9 cellular contexts compared by ENCODE assay signal in the genomic region with DNA sequence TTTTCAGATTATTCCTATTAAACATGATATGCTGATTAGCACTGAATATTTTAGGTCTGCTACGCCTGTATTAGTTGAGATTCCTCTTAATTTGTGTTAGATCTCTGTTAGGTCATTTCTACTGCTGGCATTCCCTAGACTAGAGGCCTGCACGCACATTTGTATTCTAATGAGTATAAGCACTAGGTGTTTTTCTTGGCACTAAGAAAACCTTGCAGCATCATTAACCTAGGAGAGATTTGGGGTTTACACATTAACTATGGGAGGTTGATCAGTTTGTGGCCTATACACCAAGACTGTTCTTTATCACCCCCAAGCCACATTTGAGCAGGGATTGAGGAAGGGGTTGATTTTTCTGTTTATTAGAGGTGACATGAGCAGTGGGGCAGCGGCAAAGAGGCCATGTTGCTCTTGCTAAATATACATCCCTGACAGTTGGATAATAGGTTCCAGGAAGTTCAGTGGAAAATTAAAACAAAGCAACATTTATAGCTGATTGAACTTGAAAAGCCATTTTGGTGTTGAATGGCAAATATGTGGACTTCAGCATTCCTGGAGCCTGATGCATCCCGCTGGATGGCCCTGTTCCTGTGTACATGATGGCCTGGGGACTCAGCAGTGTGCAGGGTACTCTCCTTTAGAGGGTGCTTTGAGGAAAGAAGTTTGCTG.
A peak's percentile ranks its signal among the peaks of the same experiment; 100 is the strongest.
DNase-seq lines count a peak whose midpoint lies in the region; ATAC-seq, FAIRE-seq and TF ChIP-seq lines count a peak whose summit lies in the region.
"Had no signal": no experiment of that assay in that cellular context is flagged by ENCODE, and none has a peak within 500 bp of the region (broad histone marks: within the 10 kb centered on the region; RNA-seq: fewer than 3 reads in every experiment).

No MANE protein-coding gene starts in this region.

- H3K36me3 ChIP-seq in astrocyte (ENCODE audit: insufficient read depth, low read length), result no peaks in the 10 kb centered on the region
- no peaks in the 10 kb centered on the region for H3K36me3 ChIP-seq in vagina

- ATAC-seq in right cardiac atrium (peak; percentile 32 to 47), HG03354 (IDR thresholded peaks at IDR 0.05; ENCODE audit: poor library complexity, severe bottlenecking, unreplicated experiment) (no peak), HG03442 (IDR thresholded peaks at IDR 0.05; ENCODE audit: unreplicated experiment) (no peak)
- ATAC-seq: activated naive CD8-positive, alpha-beta T cell treated with anti-CD3 and anti-CD28 coated beads, Interleukin-2, amount 50 U/mL, for 24 hours had no signal

- H2AFZ ChIP-seq in astrocyte (ENCODE audit: low read depth, low read length), result no peak overlapping the region

- DNase-seq in H54 (ENCODE audit: insufficient read length, low spot score) (peak; percentile 31), astrocyte (ENCODE audit: low read depth) (peak; percentile 79), right cardiac atrium (no peak), retinal pigment epithelial cell (ENCODE audit: low read depth) (peak; percentile 51), vagina (ENCODE audit: extremely low spot score in 2 of 2) (no peak)
- DNase-seq in effector CD4-positive, alpha-beta T cell, result no peak
- DNase-seq: activated naive CD8-positive, alpha-beta T cell treated with anti-CD3 and anti-CD28 coated beads, Interleukin-2, amount 50 U/mL, for 24 hours had no signal

- H3K79me2 ChIP-seq in astrocyte (ENCODE audit: insufficient read depth, low read length), result peaks cover 86% of the 10 kb centered on the region

- FAIRE-seq in H54 (lab: Jason Lieb, UNC) (peak; percentile 48), astrocyte (lab: Jason Lieb, UNC) (no peak)

- H3K4me1 Mint-ChIP-seq in astrocyte (ENCODE audit: low read depth, unreplicated experiment), result peaks cover 51% of the 10 kb centered on the region

- TF ChIP-seq POLR2A in H54 (IDR thresholded peaks at IDR 0.05; ENCODE audit: low read depth, low read length), result no peak
- TF ChIP-seq POLR2A in vagina (IDR thresholded peaks at IDR 0.05), result no peak

- H3K4me3 ChIP-seq in astrocyte (ENCODE audit: insufficient read depth, low read depth, low read length), result peak overlapping the region; percentile 11
- H3K4me3 ChIP-seq in right cardiac atrium (ENCODE audit: low read length), result no peak overlapping the region
- H3K4me3 ChIP-seq in retinal pigment epithelial cell (ENCODE audit: low read length), result no peak overlapping the region
- no peak overlapping the region for H3K4me3 ChIP-seq in vagina

- TF ChIP-seq CTCF in astrocyte (IDR thresholded peaks at IDR 0.05; ENCODE audit: insufficient read depth, low read depth, low read length) (no peak), retinal pigment epithelial cell (conservative IDR thresholded peaks at IDR 0.05; ENCODE audit: low read depth, low read length) (no peak), vagina (IDR thresholded peaks at IDR 0.05) (no peak)

- H3K36me3 Mint-ChIP-seq in astrocyte (ENCODE audit: low read depth, unreplicated experiment), result peaks cover 3% of the 10 kb centered on the region

- H3K9me3 Mint-ChIP-seq in astrocyte (ENCODE audit: unreplicated experiment), result no peaks in the 10 kb centered on the region
- H3K9me3 Mint-ChIP-seq: activated naive CD8-positive, alpha-beta T cell treated with anti-CD3 and anti-CD28 coated beads, Interleukin-2, amount 50 U/mL, for 24 hours had no signal

- 62% methylated on average over 4 of the region's 4 CpGs for WGBS in right cardiac atrium

- intact Hi-C loops in right cardiac atrium (cut with DNase I), result no loop called here
- intact Hi-C loops in vagina (cut with DNase I), result no loop called here

- H3K9me3 ChIP-seq in astrocyte (ENCODE audit: insufficient read depth, low read depth, low read length) (no peaks in the 10 kb centered on the region), right cardiac atrium (ENCODE audit: control insufficient read depth, low read length) (no peaks in the 10 kb centered on the region), vagina (no peaks in the 10 kb centered on the region)

- no peak overlapping the region for H3K4me3 Mint-ChIP-seq in astrocyte (ENCODE audit: unreplicated experiment)
- H3K4me3 Mint-ChIP-seq: activated naive CD8-positive, alpha-beta T cell treated with anti-CD3 and anti-CD28 coated beads, Interleukin-2, amount 50 U/mL, for 24 hours had no signal

- H3K27ac ChIP-seq in astrocyte (ENCODE audit: low read depth, low read length) (peak overlapping the region; percentile 71), right cardiac atrium (ENCODE audit: low read length) (no peak overlapping the region), vagina (no peak overlapping the region)

- H3K27ac Mint-ChIP-seq in astrocyte (ENCODE audit: unreplicated experiment), result peak overlapping the region; percentile 75
- H3K27ac Mint-ChIP-seq: activated naive CD8-positive, alpha-beta T cell treated with anti-CD3 and anti-CD28 coated beads, Interleukin-2, amount 50 U/mL, for 24 hours had no signal

- H3K4me2 ChIP-seq in astrocyte (ENCODE audit: low read length), result peak overlapping the region; percentile 71

- H3K9ac ChIP-seq in astrocyte (ENCODE audit: low read length), result peak overlapping the region; percentile 26

- H3K27me3 ChIP-seq in astrocyte (ENCODE audit: insufficient read depth, low read length) (no peaks in the 10 kb centered on the region), right cardiac atrium (ENCODE audit: control insufficient read depth, insufficient read depth) (no peaks in the 10 kb centered on the region), vagina (no peaks in the 10 kb centered on the region)

- H4K20me1 ChIP-seq in astrocyte (ENCODE audit: insufficient read depth, low read length), result peaks cover 90% of the 10 kb centered on the region

- no peaks in the 10 kb centered on the region for H3K27me3 Mint-ChIP-seq in astrocyte (ENCODE audit: low read depth, unreplicated experiment)
- H3K27me3 Mint-ChIP-seq: activated naive CD8-positive, alpha-beta T cell treated with anti-CD3 and anti-CD28 coated beads, Interleukin-2, amount 50 U/mL, for 24 hours had no signal

- H3K4me1 ChIP-seq in astrocyte (ENCODE audit: insufficient read depth, low read length) (peaks cover 45% of the 10 kb centered on the region), right cardiac atrium (ENCODE audit: control insufficient read depth, insufficient read depth, low read length) (peaks cover 9% of the 10 kb centered on the region), vagina (peaks cover 31% of the 10 kb centered on the region)

Comparison
In these comparisons a context has a peak if more than half of its experiments do, and no peak if none do; other contexts are left out.
1. DNase-seq: peak in H54 (single experiment), astrocyte (single experiment) and retinal pigment epithelial cell (single experiment); none in right cardiac atrium (0 of 3), vagina (0 of 2) and effector CD4-positive, alpha-beta T cell (single experiment).
2. ATAC-seq: peak in right cardiac atrium (2 of 2); none in HG03354 (single experiment) and HG03442 (single experiment).